ENCODE assay signal across 8 cellular contexts in genomic region chr20:18466574-18466893, GRCh38. TPM values are rescaled to one million over a fixed set of nuclear protein-coding genes. Genes with fewer than 3 reads are reported as not detected.
DNase-seq lines count a peak whose midpoint lies in the region; ATAC-seq, FAIRE-seq and TF ChIP-seq lines count a peak whose summit lies in the region.

No MANE protein-coding gene starts in this region.

- H2AFZ ChIP-seq in HepG2 (ENCODE audit: low read length) = peak overlapping the region; percentile 68

- TF ChIP-seq POLR2A in body of pancreas (IDR thresholded peaks at IDR 0.05) = no peak
- peak; percentile 56 to 73; a peak in 3 of 4 replicates for TF ChIP-seq POLR2A in HepG2 (IDR thresholded peaks at IDR 0.05; ENCODE audit: insufficient read depth in 1 of 2, low read depth in 2 of 2, low read length in 2 of 2)

- no peaks in the 10 kb centered on the region for H3K9me3 Mint-ChIP-seq in type B pancreatic cell

- TF ChIP-seq CTCF in 22Rv1 (IDR thresholded peaks at IDR 0.05) (no peak), body of pancreas (IDR thresholded peaks at IDR 0.05) (no peak), HepG2 (CRISPR knock-in tag; IDR thresholded peaks at IDR 0.05) (no peak), type B pancreatic cell (conservative IDR thresholded peaks at IDR 0.05) (no peak), GM10266 (IDR thresholded peaks at IDR 0.05; ENCODE audit: control insufficient read depth, insufficient read depth, low read depth, missing control alignments) (no peak), D721Med (IDR thresholded peaks at IDR 0.05; ENCODE audit: insufficient read depth, missing control alignments) (no peak)

- TF ChIP-seq EP300 in HepG2 (IDR thresholded peaks at IDR 0.05; ENCODE audit: low read depth in 2 of 2, low read length in 2 of 2) (no peak), HepG2 (CRISPR knock-in tag; IDR thresholded peaks at IDR 0.05; ENCODE audit: borderline replicate concordance) (no peak)

- 0 to 1% methylated on average over 9 to 15 of the region's 15 CpGs for WGBS in body of pancreas, 2 donors
- WGBS in HepG2 (ENCODE audit: low lambda C conversion rate) = 2% methylated on average over 15 of the region's 15 CpGs

- H3K36me3 ChIP-seq in body of pancreas (replicated peaks in 1 of 2; ENCODE audit: insufficient read depth in 1 of 2, low read depth in 2 of 2) (no peaks in the 10 kb centered on the region), HepG2 (replicated peaks in 1 of 2; ENCODE audit: control insufficient read depth in 1 of 2, insufficient read depth in 2 of 2, low read length in 2 of 2) (peaks cover 13 to 19% of the 10 kb centered on the region in 2 experiments)

- H3K27me3 ChIP-seq in body of pancreas = no peaks in the 10 kb centered on the region
- no peaks in the 10 kb centered on the region; a peak in 1 of 5 replicates for H3K27me3 ChIP-seq in HepG2 (ENCODE audit: control insufficient read depth in 1 of 2, insufficient read depth in 2 of 2, low read length in 2 of 2)

- CTCF ChIA-PET in HepG2 (lab: Yijun Ruan, JAX; ENCODE audit: low intra/inter-chr PET ratio, low total read pairs) = no interaction called here

- H3K36me3 Mint-ChIP-seq in type B pancreatic cell = no peaks in the 10 kb centered on the region

- peaks cover 17% of the 10 kb centered on the region for H3K4me1 ChIP-seq in body of pancreas
- peaks cover 27% of the 10 kb centered on the region for H3K4me1 ChIP-seq in HepG2 (ENCODE audit: insufficient read depth, low read length)

- H4K20me1 ChIP-seq in HepG2 (ENCODE audit: insufficient read depth, low read length) = no peaks in the 10 kb centered on the region

- H3K4me3 ChIP-seq in body of pancreas = peak overlapping the region; percentile 51 to 91
- peak overlapping the region; percentile 79 to 91 (median 83) for H3K4me3 ChIP-seq in HepG2 (replicated peaks in 1 of 3; ENCODE audit: insufficient read depth in 1 of 3, low read depth in 2 of 3, low read length in 3 of 3)

- H3K4me3 Mint-ChIP-seq in type B pancreatic cell = peak overlapping the region; percentile 92

- peak overlapping the region; percentile 99 for H3K27ac Mint-ChIP-seq in type B pancreatic cell

- peaks cover 27% of the 10 kb centered on the region for H3K79me2 ChIP-seq in HepG2 (ENCODE audit: insufficient read depth, low read length)

- H3K4me1 Mint-ChIP-seq in type B pancreatic cell (ENCODE audit: unreplicated experiment) = peaks cover 9% of the 10 kb centered on the region

- in situ Hi-C loops in HepG2 (cut with HindIII; ENCODE audit: extremely low pct_ligation_motif_present, low pct_unique_long_range_greater_than_20kb) = no loop called here

- H3K27ac ChIP-seq in 22Rv1 = peak overlapping the region; percentile 85
- H3K27ac ChIP-seq in body of pancreas = peak overlapping the region in 3 of 4 donors; percentile 81 to 95 (median 94)
- H3K27ac ChIP-seq in HepG2 (ENCODE audit: extremely low read length, insufficient read depth, low read length) = peak overlapping the region; percentile 88

- DNase-seq in body of pancreas (no peak), HepG2 (ENCODE audit: low spot score) (no peak), type B pancreatic cell (ENCODE audit: extremely low spot score, unreplicated experiment) (no peak), GM10266 (ENCODE audit: extremely low spot score) (no peak), D721Med (ENCODE audit: insufficient read length, low spot score) (no peak)

- peak overlapping the region; percentile 85 for H3K4me2 ChIP-seq in HepG2 (ENCODE audit: low read depth, low read length)

- no peaks in the 10 kb centered on the region for H3K27me3 Mint-ChIP-seq in type B pancreatic cell

- ATAC-seq in GM19035 (IDR thresholded peaks at IDR 0.05; ENCODE audit: unreplicated experiment) = peak; percentile 39
- peak; percentile 17 for ATAC-seq in HG03460 (IDR thresholded peaks at IDR 0.05; ENCODE audit: unreplicated experiment)
- peak; percentile 45 for ATAC-seq in body of pancreas
- peak; percentile 83 for ATAC-seq in HepG2

- H3K9me3 ChIP-seq in body of pancreas (no peaks in the 10 kb centered on the region), HepG2 (ENCODE audit: low read length) (no peaks in the 10 kb centered on the region)

- no peak for FAIRE-seq in HepG2 (lab: Jason Lieb, UNC)
- no peak for FAIRE-seq in D721Med (lab: Jason Lieb, UNC)

- no peak; the same call in 1 of the 2 replicates for TF ChIP-seq RAD21 in HepG2 (CRISPR knock-in tag; IDR thresholded peaks at IDR 0.05)

- intact Hi-C loops in body of pancreas (cut with DNase I) = no loop called here
- intact Hi-C loops in HepG2 (cut with micrococcal nuclease; ENCODE audit: unreplicated experiment) = loop anchor here (1.0 to 10.0 kb wide), 3 partner anchors 50 to 142 kb away; partner anchors contain the start of gene DTD1

- POLR2A ChIA-PET in HepG2 (lab: Yijun Ruan, JAX) = interaction anchor here (0.7 to 3.2 kb wide), 17 partner anchors 9 to 178 kb away, joined by 3 to 78 read pairs (median 7); partner anchors contain the start of genes RBBP9, SEC23B, SMIM26 and ZNF133

- peak overlapping the region; percentile 88 for H3K9ac ChIP-seq in HepG2 (ENCODE audit: insufficient read depth, low read depth, low read length)

- BruUV-seq in HepG2 (replicated peaks; lab: Mats Ljungman, UMichigan) = no TSS peak

RNA-seq across cellular contexts. Expression of gene DZANK1, which starts 0.3 kb away (rescaled TPM):
- total RNA-seq in body of pancreas = 1 to 10 TPM; 1.6 TPM
- total RNA-seq in HepG2 (2016; rRNA removed; fragmentation: Illumina TruSeq; extraction: Trizol) = 1.4 and 1.6 TPM in 2 replicates
- total RNA-seq in HepG2 (2016; cell fraction: cytosol; rRNA removed; fragmentation: Illumina TruSeq; extraction: Trizol; ENCODE audit: low read depth) = 0.81 and 0.88 TPM in 2 replicates
- 0.91 and 1.3 TPM in 2 replicates for total RNA-seq in HepG2 (2016; cell fraction: insoluble cytoplasmic fraction; rRNA removed; fragmentation: Illumina TruSeq; extraction: Trizol)
- 1.0 and 1.4 TPM in 2 replicates for total RNA-seq in HepG2 (2016; cell fraction: membrane; rRNA removed; fragmentation: Illumina TruSeq; extraction: Trizol)
- total RNA-seq in HepG2 (2016; cell fraction: nucleus; rRNA removed; fragmentation: Illumina TruSeq; extraction: Trizol) = 2.1 and 2.3 TPM in 2 replicates
- 2.6 and 3.2 TPM in 2 replicates for polyA plus RNA-seq in HepG2 (2011; rRNA removed)
- polyA plus RNA-seq in HepG2 (2011; cell fraction: cytosol; rRNA removed) = 0.97 and 1.4 TPM in 2 replicates
- polyA plus RNA-seq in HepG2 (2011; cell fraction: nucleus; rRNA removed) = 3.2 and 3.4 TPM in 2 replicates
- polyA plus RNA-seq in HepG2 (2012) = 1.1 and 1.3 TPM in 2 replicates
- 0.29 and 0.33 TPM in 2 replicates for polyA plus RNA-seq in HepG2 (2016; cell fraction: cytosol; fragmentation: Illumina TruSeq; extraction: Trizol; ENCODE audit: low read depth)
- 1.4 TPM in 2 replicates for polyA plus RNA-seq in HepG2 (2016; cell fraction: insoluble cytoplasmic fraction; fragmentation: Illumina TruSeq; extraction: Trizol; ENCODE audit: low read depth)
- polyA plus RNA-seq in HepG2 (2016; cell fraction: membrane; fragmentation: Illumina TruSeq; extraction: Trizol; ENCODE audit: low read depth) = 0.38 and 0.62 TPM in 2 replicates
- 4.4 and 4.5 TPM in 2 replicates for polyA plus RNA-seq in HepG2 (2016; cell fraction: nucleus; fragmentation: Illumina TruSeq; extraction: Trizol; ENCODE audit: insufficient read depth, low read depth)
- polyA minus RNA-seq in HepG2 (2011; rRNA and poly(A)+ RNA removed; ENCODE audit: low replicate concordance) = 1.3 and 1.4 TPM in 2 replicates
- 0.53 and 0.79 TPM in 2 replicates for polyA minus RNA-seq in HepG2 (2011; cell fraction: cytosol; rRNA and poly(A)+ RNA removed)
- 2.4 and 2.5 TPM in 2 replicates for polyA minus RNA-seq in HepG2 (2011; cell fraction: nucleus; rRNA and poly(A)+ RNA removed)
- 3.3 and 6.5 TPM in 2 replicates for total RNA-seq in type B pancreatic cell (ENCODE audit: low replicate concordance)

RNA-seq across cellular contexts. Expression of gene POLR3F, which starts 0.7 kb away (rescaled TPM):
- total RNA-seq in body of pancreas = 1 to 10 TPM; 2.6 to 4.9 TPM
- total RNA-seq in HepG2 (2016; rRNA removed; fragmentation: Illumina TruSeq; extraction: Trizol) = 25.5 and 31.2 TPM in 2 replicates
- total RNA-seq in HepG2 (2016; cell fraction: cytosol; rRNA removed; fragmentation: Illumina TruSeq; extraction: Trizol; ENCODE audit: low read depth) = 6.2 and 6.3 TPM in 2 replicates
- 24.6 and 30.9 TPM in 2 replicates for total RNA-seq in HepG2 (2016; cell fraction: insoluble cytoplasmic fraction; rRNA removed; fragmentation: Illumina TruSeq; extraction: Trizol)
- 13.7 and 18.3 TPM in 2 replicates for total RNA-seq in HepG2 (2016; cell fraction: membrane; rRNA removed; fragmentation: Illumina TruSeq; extraction: Trizol)
- 16.4 and 21.9 TPM in 2 replicates for total RNA-seq in HepG2 (2016; cell fraction: nucleus; rRNA removed; fragmentation: Illumina TruSeq; extraction: Trizol)
- 11.7 and 12.8 TPM in 2 replicates for polyA plus RNA-seq in HepG2 (2011; rRNA removed)
- 5.5 and 6.9 TPM in 2 replicates for polyA plus RNA-seq in HepG2 (2011; cell fraction: cytosol; rRNA removed)
- polyA plus RNA-seq in HepG2 (2011; cell fraction: nucleus; rRNA removed) = 4.7 and 5.7 TPM in 2 replicates
- polyA plus RNA-seq in HepG2 (2012) = 9.8 and 11.6 TPM in 2 replicates
- polyA plus RNA-seq in HepG2 (2016; cell fraction: cytosol; fragmentation: Illumina TruSeq; extraction: Trizol; ENCODE audit: low read depth) = 2.6 and 3.7 TPM in 2 replicates
- 29.7 and 32.2 TPM in 2 replicates for polyA plus RNA-seq in HepG2 (2016; cell fraction: insoluble cytoplasmic fraction; fragmentation: Illumina TruSeq; extraction: Trizol; ENCODE audit: low read depth)
- 8.1 TPM in 2 replicates for polyA plus RNA-seq in HepG2 (2016; cell fraction: membrane; fragmentation: Illumina TruSeq; extraction: Trizol; ENCODE audit: low read depth)
- 26.5 and 28.9 TPM in 2 replicates for polyA plus RNA-seq in HepG2 (2016; cell fraction: nucleus; fragmentation: Illumina TruSeq; extraction: Trizol; ENCODE audit: insufficient read depth, low read depth)
- 4.4 and 5.3 TPM in 2 replicates for polyA minus RNA-seq in HepG2 (2011; rRNA and poly(A)+ RNA removed; ENCODE audit: low replicate concordance)
- polyA minus RNA-seq in HepG2 (2011; cell fraction: cytosol; rRNA and poly(A)+ RNA removed) = 11.0 and 14.2 TPM in 2 replicates
- polyA minus RNA-seq in HepG2 (2011; cell fraction: nucleus; rRNA and poly(A)+ RNA removed) = 24.6 and 26.0 TPM in 2 replicates
- 8.5 and 10.7 TPM in 2 replicates for total RNA-seq in type B pancreatic cell (ENCODE audit: low replicate concordance)

RNA-seq across cellular contexts. Expression of gene RBBP9, which starts 30.5 kb away (rescaled TPM):
- total RNA-seq in body of pancreas (1 to 10 TPM; 6.6 to 8.3 TPM), HepG2 (2016; rRNA removed; fragmentation: Illumina TruSeq; extraction: Trizol) (56.3 and 99.5 TPM in 2 replicates), type B pancreatic cell (ENCODE audit: low replicate concordance) (14.0 and 20.7 TPM in 2 replicates)
- total RNA-seq in HepG2 (2016; cell fraction: cytosol; rRNA removed; fragmentation: Illumina TruSeq; extraction: Trizol; ENCODE audit: low read depth) = 4.3 TPM in 2 replicates
- total RNA-seq in HepG2 (2016; cell fraction: insoluble cytoplasmic fraction; rRNA removed; fragmentation: Illumina TruSeq; extraction: Trizol) = 52.6 and 105 TPM in 2 replicates
- total RNA-seq in HepG2 (2016; cell fraction: membrane; rRNA removed; fragmentation: Illumina TruSeq; extraction: Trizol) = 23.9 and 26.8 TPM in 2 replicates
- total RNA-seq in HepG2 (2016; cell fraction: nucleus; rRNA removed; fragmentation: Illumina TruSeq; extraction: Trizol) = 26.3 and 26.5 TPM in 2 replicates
- 25.1 and 28.0 TPM in 2 replicates for polyA plus RNA-seq in HepG2 (2011; rRNA removed)
- polyA plus RNA-seq in HepG2 (2011; cell fraction: cytosol; rRNA removed) = 17.8 and 25.8 TPM in 2 replicates
- 13.7 and 16.4 TPM in 2 replicates for polyA plus RNA-seq in HepG2 (2011; cell fraction: nucleus; rRNA removed)
- polyA plus RNA-seq in HepG2 (2012) = 18.0 and 29.4 TPM in 2 replicates
- polyA plus RNA-seq in HepG2 (2016; cell fraction: cytosol; fragmentation: Illumina TruSeq; extraction: Trizol; ENCODE audit: low read depth) = 4.5 and 4.7 TPM in 2 replicates
- polyA plus RNA-seq in HepG2 (2016; cell fraction: insoluble cytoplasmic fraction; fragmentation: Illumina TruSeq; extraction: Trizol; ENCODE audit: low read depth) = 96.0 and 96.1 TPM in 2 replicates
- polyA plus RNA-seq in HepG2 (2016; cell fraction: membrane; fragmentation: Illumina TruSeq; extraction: Trizol; ENCODE audit: low read depth) = 15.2 and 19.7 TPM in 2 replicates
- 36.9 and 41.4 TPM in 2 replicates for polyA plus RNA-seq in HepG2 (2016; cell fraction: nucleus; fragmentation: Illumina TruSeq; extraction: Trizol; ENCODE audit: insufficient read depth, low read depth)
- polyA minus RNA-seq in HepG2 (2011; rRNA and poly(A)+ RNA removed; ENCODE audit: low replicate concordance) = 22.8 and 31.7 TPM in 2 replicates
- 26.3 and 28.9 TPM in 2 replicates for polyA minus RNA-seq in HepG2 (2011; cell fraction: cytosol; rRNA and poly(A)+ RNA removed)
- polyA minus RNA-seq in HepG2 (2011; cell fraction: nucleus; rRNA and poly(A)+ RNA removed) = 20.0 and 29.1 TPM in 2 replicates

RNA-seq across cellular contexts. Expression of gene SEC23B, which starts 41.2 kb away (rescaled TPM):
- total RNA-seq in body of pancreas (10 to 100 TPM; 29.0 to 36.3 TPM), HepG2 (2016; rRNA removed; fragmentation: Illumina TruSeq; extraction: Trizol) (120 and 178 TPM in 2 replicates), type B pancreatic cell (ENCODE audit: low replicate concordance) (50.8 and 63.1 TPM in 2 replicates)
- total RNA-seq in HepG2 (2016; cell fraction: cytosol; rRNA removed; fragmentation: Illumina TruSeq; extraction: Trizol; ENCODE audit: low read depth) = 23.7 and 30.1 TPM in 2 replicates
- 116 and 173 TPM in 2 replicates for total RNA-seq in HepG2 (2016; cell fraction: insoluble cytoplasmic fraction; rRNA removed; fragmentation: Illumina TruSeq; extraction: Trizol)
- 36.5 and 38.6 TPM in 2 replicates for total RNA-seq in HepG2 (2016; cell fraction: membrane; rRNA removed; fragmentation: Illumina TruSeq; extraction: Trizol)
- 68.1 and 72.2 TPM in 2 replicates for total RNA-seq in HepG2 (2016; cell fraction: nucleus; rRNA removed; fragmentation: Illumina TruSeq; extraction: Trizol)
- polyA plus RNA-seq in HepG2 (2011; rRNA removed) = 105 and 114 TPM in 2 replicates
- polyA plus RNA-seq in HepG2 (2011; cell fraction: cytosol; rRNA removed) = 96.7 and 107 TPM in 2 replicates
- 46.9 and 60.2 TPM in 2 replicates for polyA plus RNA-seq in HepG2 (2011; cell fraction: nucleus; rRNA removed)
- 64.6 and 76.1 TPM in 2 replicates for polyA plus RNA-seq in HepG2 (2012)
- 5.2 and 5.6 TPM in 2 replicates for polyA plus RNA-seq in HepG2 (2016; cell fraction: cytosol; fragmentation: Illumina TruSeq; extraction: Trizol; ENCODE audit: low read depth)
- 150 and 160 TPM in 2 replicates for polyA plus RNA-seq in HepG2 (2016; cell fraction: insoluble cytoplasmic fraction; fragmentation: Illumina TruSeq; extraction: Trizol; ENCODE audit: low read depth)
- 14.5 TPM in 2 replicates for polyA plus RNA-seq in HepG2 (2016; cell fraction: membrane; fragmentation: Illumina TruSeq; extraction: Trizol; ENCODE audit: low read depth)
- 69.1 and 76.6 TPM in 2 replicates for polyA plus RNA-seq in HepG2 (2016; cell fraction: nucleus; fragmentation: Illumina TruSeq; extraction: Trizol; ENCODE audit: insufficient read depth, low read depth)
- polyA minus RNA-seq in HepG2 (2011; rRNA and poly(A)+ RNA removed; ENCODE audit: low replicate concordance) = 85.8 and 156 TPM in 2 replicates
- polyA minus RNA-seq in HepG2 (2011; cell fraction: cytosol; rRNA and poly(A)+ RNA removed) = 66.9 and 68.1 TPM in 2 replicates
- polyA minus RNA-seq in HepG2 (2011; cell fraction: nucleus; rRNA and poly(A)+ RNA removed) = 79.2 and 99.8 TPM in 2 replicates

Comparison
In these comparisons a context has a peak if more than half of its experiments do, and no peak if none do; other contexts are left out.
1. ATAC-seq: peak in every context shown above with its lines; median percentile 83 in HepG2; 45 in body of pancreas; 39 in GM19035; 17 in HG03460.
2. POLR2A ChIP-seq: peak in HepG2 (2 of 2); none in body of pancreas (0 of 3).
3. Peak in every context shown above with its lines, with median percentiles within 50 percentile points of each other: H3K27ac ChIP-seq.